In the genomic region with DNA sequence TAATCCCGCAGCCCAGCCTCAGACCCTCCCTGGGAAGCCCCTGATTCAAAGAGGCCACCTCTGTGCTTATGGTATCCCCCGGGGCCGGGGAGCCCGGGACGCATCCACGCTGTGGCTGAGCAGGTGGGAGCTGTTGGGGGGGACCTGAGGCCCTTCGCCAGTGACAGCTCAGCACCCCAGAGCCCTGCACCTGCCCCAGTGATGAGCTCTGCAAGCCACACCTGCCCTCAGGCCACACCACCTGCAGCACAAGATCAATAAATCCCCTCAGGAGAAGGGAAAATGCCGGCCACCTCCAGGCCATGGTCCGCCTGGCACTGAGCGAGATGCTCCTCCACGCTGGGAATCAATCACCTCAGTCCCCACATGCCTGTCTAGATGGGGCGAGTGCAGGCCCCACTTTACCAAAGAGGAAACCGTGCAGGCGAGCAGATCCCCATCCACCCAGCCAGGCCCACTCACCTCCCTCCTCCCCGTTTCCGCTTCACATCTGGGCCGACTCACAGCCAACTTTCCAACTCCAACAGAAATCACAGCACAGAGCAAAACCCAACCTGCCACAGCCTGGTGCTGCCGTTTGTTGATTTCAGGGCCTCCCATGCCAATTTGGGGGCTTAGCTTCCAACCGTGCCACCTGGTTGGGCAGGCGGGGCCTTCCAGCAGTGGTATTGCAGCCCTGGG, we compare ENCODE assay signal across 8 cellular contexts. TPM values are rescaled to one million over a fixed set of nuclear protein-coding genes. Genes with fewer than 3 reads are reported as not detected.
A peak's percentile ranks its signal among the peaks of the same experiment; 100 is the strongest.
DNase-seq lines count a peak whose midpoint lies in the region; TF ChIP-seq lines count a peak whose summit lies in the region.

No MANE protein-coding gene starts in this region.

- peak; percentile 76 for DNase-seq in GM19238 (ENCODE audit: insufficient read length, low spot score)
- DNase-seq in T-helper 9 cell, result peak; percentile 57
- peak; percentile 52 for DNase-seq in dermis blood vessel endothelial cell
- peak in 2 of 3 donors; percentile 44 to 59 for DNase-seq in stimulated activated CD4-positive, alpha-beta T cell treated with anti-CD3 and anti-CD28 coated beads, TNF-alpha, amount 100 ng/mL, for 1 hour (ENCODE audit: low read depth in 3 of 3, low spot score in 1 of 3)
- no peak for DNase-seq in HUDEP-2 (lab: John Stamatoyannopoulos, UW; ENCODE audit: unreplicated experiment in 76 of 76)
- DNase-seq in NCI-H2081 treated with DMSO at 0.1 percent for 48 hours (lab: John Stamatoyannopoulos, UW), result no peak
- no peak for DNase-seq in epidermal melanocyte (ENCODE audit: insufficient read length, low spot score)
- no peak for DNase-seq in progenitor cell of endocrine pancreas (ENCODE audit: low spot score, unreplicated experiment)

- no peak for TF ChIP-seq CTCF in progenitor cell of endocrine pancreas (IDR thresholded peaks at IDR 0.05; ENCODE audit: unreplicated experiment)

- no peaks in the 10 kb centered on the region for H3K4me1 Mint-ChIP-seq in progenitor cell of endocrine pancreas (ENCODE audit: low read depth)

- H3K27ac Mint-ChIP-seq in progenitor cell of endocrine pancreas, result no peak overlapping the region

- H3K4me3 Mint-ChIP-seq in progenitor cell of endocrine pancreas (ENCODE audit: low read depth), result no peak overlapping the region

- peaks cover 11% of the 10 kb centered on the region for H3K36me3 Mint-ChIP-seq in progenitor cell of endocrine pancreas (ENCODE audit: insufficient read depth)

- no peaks in the 10 kb centered on the region for H3K27me3 Mint-ChIP-seq in progenitor cell of endocrine pancreas

- no peaks in the 10 kb centered on the region for H3K9me3 Mint-ChIP-seq in progenitor cell of endocrine pancreas (ENCODE audit: low read depth)

RNA-seq across cellular contexts. Expression of gene MOB3A, which starts 12.8 kb away (rescaled TPM):
- total RNA-seq in dermis blood vessel endothelial cell (26.4 and 54.0 TPM in 2 replicates), progenitor cell of endocrine pancreas (33.2 and 38.5 TPM in 2 replicates)

RNA-seq across cellular contexts. Expression of gene IZUMO4, which starts 13.4 kb away (rescaled TPM):
- total RNA-seq in dermis blood vessel endothelial cell (0.65 and 1.5 TPM in 2 replicates), progenitor cell of endocrine pancreas (15.9 and 16.5 TPM in 2 replicates)

RNA-seq across cellular contexts. Expression of gene MKNK2, which starts 32.3 kb away (rescaled TPM):
- 147 and 289 TPM in 2 replicates for total RNA-seq in dermis blood vessel endothelial cell
- 145 and 163 TPM in 2 replicates for total RNA-seq in progenitor cell of endocrine pancreas

Comparison
In these comparisons a context has a peak if more than half of its experiments do, and no peak if none do; other contexts are left out.
1. DNase-seq: peak in GM19238 (single experiment), T-helper 9 cell (single experiment), dermis blood vessel endothelial cell (single experiment) and stimulated activated CD4-positive, alpha-beta T cell treated with anti-CD3 and anti-CD28 coated beads, TNF-alpha, amount 100 ng/mL, for 1 hour (2 of 3); none in HUDEP-2 (0 of 76), NCI-H2081 treated with DMSO at 0.1 percent for 48 hours (single experiment), epidermal melanocyte (single experiment) and progenitor cell of endocrine pancreas (single experiment).